In the genomic region with DNA sequence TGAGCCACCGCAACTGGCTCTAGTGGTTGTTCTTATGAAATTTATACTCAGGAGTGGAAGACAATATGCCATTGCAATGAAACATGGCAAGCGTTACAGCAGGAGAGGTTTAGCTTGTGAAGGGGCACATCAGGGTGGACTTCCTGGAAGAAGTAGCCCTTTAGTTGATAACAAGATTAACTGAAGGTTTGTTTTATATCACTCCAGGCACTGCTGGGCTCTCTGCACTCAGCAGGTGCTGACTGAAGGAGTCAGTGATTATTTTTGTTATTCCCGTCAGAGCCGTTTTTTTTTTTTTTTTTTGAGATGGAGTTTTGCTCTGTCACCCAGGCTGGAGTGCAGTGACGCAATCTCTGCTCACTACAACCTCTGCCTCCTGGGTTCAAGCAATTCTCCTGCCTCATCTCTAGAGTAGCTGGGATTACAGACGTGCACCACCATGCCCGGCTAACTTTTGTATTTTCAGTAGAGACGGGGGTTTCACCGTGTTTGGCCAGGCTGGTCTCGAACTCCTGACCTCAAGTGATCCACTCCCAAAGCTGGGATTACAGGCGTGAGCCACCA, we compare ENCODE assay signal across 1 cellular context.
TF ChIP-seq lines count a peak whose summit lies in the region.

No MANE protein-coding gene starts in this region.

TF ChIP-seq in HepG2, 621 proteins besides CTCF, POLR2A, EP300 and RAD21:
- TF ChIP-seq, protein P1, sequence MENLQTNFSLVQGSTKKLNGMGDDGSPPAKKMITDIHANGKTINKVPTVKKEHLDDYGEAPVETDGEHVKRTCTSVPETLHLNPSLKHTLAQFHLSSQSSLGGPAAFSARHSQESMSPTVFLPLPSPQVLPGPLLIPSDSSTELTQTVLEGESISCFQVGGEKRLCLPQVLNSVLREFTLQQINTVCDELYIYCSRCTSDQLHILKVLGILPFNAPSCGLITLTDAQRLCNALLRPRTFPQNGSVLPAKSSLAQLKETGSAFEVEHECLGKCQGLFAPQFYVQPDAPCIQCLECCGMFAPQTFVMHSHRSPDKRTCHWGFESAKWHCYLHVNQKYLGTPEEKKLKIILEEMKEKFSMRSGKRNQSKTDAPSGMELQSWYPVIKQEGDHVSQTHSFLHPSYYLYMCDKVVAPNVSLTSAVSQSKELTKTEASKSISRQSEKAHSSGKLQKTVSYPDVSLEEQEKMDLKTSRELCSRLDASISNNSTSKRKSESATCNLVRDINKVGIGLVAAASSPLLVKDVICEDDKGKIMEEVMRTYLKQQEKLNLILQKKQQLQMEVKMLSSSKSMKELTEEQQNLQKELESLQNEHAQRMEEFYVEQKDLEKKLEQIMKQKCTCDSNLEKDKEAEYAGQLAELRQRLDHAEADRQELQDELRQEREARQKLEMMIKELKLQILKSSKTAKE (CRISPR knock-in tag; IDR thresholded peaks at IDR 0.05; ENCODE audit: borderline replicate concordance) = no peak
- TF ChIP-seq ATF7 (IDR thresholded peaks at IDR 0.05) (0 out of 2 replicates have a peak, but pooled peaks have one; percentile 5), ATF7 (CRISPR knock-in tag; IDR thresholded peaks at IDR 0.05) (no peak)
